In genomic region chr4:16198271-16198670, GRCh38 we compare ENCODE assay signal across 18 cellular contexts. TPM values are rescaled to one million over a fixed set of nuclear protein-coding genes. Genes with fewer than 3 reads are reported as not detected.
DNase-seq lines count a peak whose midpoint lies in the region; ATAC-seq and TF ChIP-seq lines count a peak whose summit lies in the region.
"Had no signal": no experiment of that assay in that cellular context is flagged by ENCODE, and none has a peak within 500 bp of the region (broad histone marks: within the 10 kb centered on the region; RNA-seq: fewer than 3 reads in every experiment).

No MANE protein-coding gene starts in this region.

- H3K27me3 Mint-ChIP-seq in WTC11 (ENCODE audit: low read depth), result no peaks in the 10 kb centered on the region
- H3K27me3 Mint-ChIP-seq: CD4-positive, alpha-beta memory T cell had no signal

- peak; percentile 74 for DNase-seq in A673 (ENCODE audit: low spot score)
- peak; percentile 10 for DNase-seq in HT-29 (ENCODE audit: low spot score)
- no peak for DNase-seq in WTC11 (ENCODE audit: low spot score)
- DNase-seq in left kidney (ENCODE audit: low read depth, low spot score), result peak; percentile 41
- DNase-seq in activated T-cell treated with anti-CD3 and anti-CD28 coated beads, Interleukin-2, amount 50 U/mL, for 48 hours, result no peak
- DNase-seq in activated CD4-positive, alpha-beta T cell treated with anti-CD3 and anti-CD28 coated beads, Interleukin-2, amount 50 U/mL, for 48 hours, result no peak
- DNase-seq: 8988T; ACHN; BE2C; CD4-positive, alpha-beta memory T cell; DMS153; DMS79 treated with DMSO at 0.1 percent for 48 hours; EL; HCEC 1CT; HFFc6 had no signal

- H3K9me3 Mint-ChIP-seq in WTC11, result no peaks in the 10 kb centered on the region
- H3K9me3 Mint-ChIP-seq: CD4-positive, alpha-beta memory T cell; HFFc6 had no signal

- TF ChIP-seq CTCF in A673 (conservative IDR thresholded peaks at IDR 0.05; ENCODE audit: low read depth, low read length) (no peak), WTC11 (IDR thresholded peaks at IDR 0.05) (no peak)

- no TSS peak for BruUV-seq in A673 (replicated peaks; lab: Mats Ljungman, UMichigan)

- H3K4me3 Mint-ChIP-seq in WTC11, result no peak overlapping the region
- H3K4me3 Mint-ChIP-seq: CD4-positive, alpha-beta memory T cell; HFFc6 had no signal

- POLR2A ChIA-PET in A673 (lab: Charles Lee; ENCODE audit: low non-redundant PET), result interaction anchor here (0.6 kb wide), 1 partner anchor 183 kb away, joined by 3 read pairs; no protein-coding TSS in a partner anchor
- POLR2A ChIA-PET in WTC11 (lab: Charles Lee), result no interaction called here

- no peaks in the 10 kb centered on the region for H3K9me3 ChIP-seq in A673 (ENCODE audit: low read depth, low read length, poor library complexity, severe bottlenecking)
- H3K9me3 ChIP-seq: BE2C had no signal

- peak overlapping the region; percentile 44 for H3K27ac ChIP-seq in A673 (ENCODE audit: low read depth, low read length, poor library complexity, severe bottlenecking)
- H3K27ac ChIP-seq: C4-2B had no signal

- no peaks in the 10 kb centered on the region for H3K36me3 ChIP-seq in A673 (ENCODE audit: insufficient read depth, low read length, poor library complexity, severe bottlenecking)
- H3K36me3 ChIP-seq: BE2C had no signal

- intact Hi-C loops in A673 (cut with micrococcal nuclease; ENCODE audit: unreplicated experiment), result loop anchor here (2.0 to 10.0 kb wide), 4 partner anchors 39 to 393 kb away; partner anchors contain the start of gene PROM1

- peaks cover 58% of the 10 kb centered on the region for H3K4me1 ChIP-seq in A673 (ENCODE audit: insufficient read depth, low read length, poor library complexity, severe bottlenecking)

- ATAC-seq in WTC11 (no peak), HG02759 (IDR thresholded peaks at IDR 0.05; ENCODE audit: unreplicated experiment) (no peak), GM18907 (IDR thresholded peaks at IDR 0.05; ENCODE audit: unreplicated experiment) (no peak)

- H3K27me3 ChIP-seq in A673 (replicated peaks; ENCODE audit: insufficient read depth, low read depth, low read length, poor library complexity), result no peaks in the 10 kb centered on the region
- H3K27me3 ChIP-seq: BE2C had no signal

- 0 out of 2 replicates have a peak overlapping the region, but pooled peaks have one; percentile 9 for H3K27ac Mint-ChIP-seq in WTC11
- H3K27ac Mint-ChIP-seq: HFFc6 had no signal

- H3K4me3 ChIP-seq in A673 (ENCODE audit: low read depth, low read length, poor library complexity, severe bottlenecking), result no peak overlapping the region

- H3K36me3 Mint-ChIP-seq in WTC11, result no peaks in the 10 kb centered on the region

- peaks cover 30% of the 10 kb centered on the region for H3K4me1 Mint-ChIP-seq in WTC11

- CTCF ChIA-PET in A673 (lab: Charles Lee) (interaction anchor here (1.4 kb wide), 1 partner anchor 43 kb away, joined by 11 read pairs; no protein-coding TSS in a partner anchor), WTC11 (lab: Charles Lee) (interaction anchor here (1.3 kb wide), 1 partner anchor 26 kb away, joined by 5 read pairs; no protein-coding TSS in a partner anchor)

TF ChIP-seq in WTC11, 78 proteins besides CTCF, POLR2A, EP300 and RAD21:
- TF ChIP-seq ERG (CRISPR knock-in tag; IDR thresholded peaks at IDR 0.05) (no peak), ZNF232 (CRISPR knock-in tag; IDR thresholded peaks at IDR 0.05) (no peak), FOXJ3 (CRISPR knock-in tag; IDR thresholded peaks at IDR 0.05; ENCODE audit: borderline replicate concordance) (no peak), MXD4 (CRISPR knock-in tag; IDR thresholded peaks at IDR 0.05; ENCODE audit: borderline replicate concordance) (no peak), ZNF416 (CRISPR knock-in tag; IDR thresholded peaks at IDR 0.05) (no peak), USF1 (CRISPR knock-in tag; IDR thresholded peaks at IDR 0.05) (no peak), ZNF263 (CRISPR knock-in tag; IDR thresholded peaks at IDR 0.05; ENCODE audit: low read depth) (no peak), MAX (CRISPR knock-in tag; IDR thresholded peaks at IDR 0.05) (no peak)

RNA-seq across cellular contexts. Expression of gene TAPT1, which starts 28.0 kb away (rescaled TPM):
- total RNA-seq in A673 (2021) (48.6 and 54.0 TPM in 2 replicates), WTC11 (2021) (10.4 to 12.4 TPM (median 10.6 TPM) in 3 replicates)
- total RNA-seq in HT-29 (2014; rRNA removed; shearing (Covaris generic)), result 6.7 and 6.9 TPM in 2 replicates

Comparison
In these comparisons a context has a peak if more than half of its experiments do, and no peak if none do; other contexts are left out.
1. DNase-seq: peak in A673 (single experiment), HT-29 (single experiment) and left kidney (single experiment); none in WTC11 (single experiment), activated T-cell treated with anti-CD3 and anti-CD28 coated beads, Interleukin-2, amount 50 U/mL, for 48 hours (0 of 2) and activated CD4-positive, alpha-beta T cell treated with anti-CD3 and anti-CD28 coated beads, Interleukin-2, amount 50 U/mL, for 48 hours (0 of 2).